18 cellular contexts compared by ENCODE assay signal in genomic region chr7:137025469-137026175, GRCh38.
DNase-seq lines count a peak whose midpoint lies in the region; TF ChIP-seq lines count a peak whose summit lies in the region.
"Had no signal": no experiment of that assay in that cellular context is flagged by ENCODE, and none has a peak within 500 bp of the region (broad histone marks: within the 10 kb centered on the region; RNA-seq: fewer than 3 reads in every experiment).

No MANE protein-coding gene starts in this region.

- intact Hi-C loops in sigmoid colon (cut with DNase I): no loop called here

- in situ Hi-C loops in astrocyte of the cerebellum (cut with HindIII; ENCODE audit: low sequenced_read_pairs): no loop called here

- no peaks in the 10 kb centered on the region for H3K36me3 ChIP-seq in sigmoid colon
- H3K36me3 ChIP-seq: neural progenitor cell had no signal

- no peaks in the 10 kb centered on the region for H3K9me3 ChIP-seq in sigmoid colon
- H3K9me3 ChIP-seq: testis had no signal

- TF ChIP-seq POLR2A in sigmoid colon (IDR thresholded peaks at IDR 0.05): no peak

- H3K27ac ChIP-seq in sigmoid colon: peak overlapping the region; percentile 33 to 76 (median 59)
- H3K27ac ChIP-seq: neural progenitor cell, testis had no signal

- H3K4me3 ChIP-seq in astrocyte of the cerebellum (ENCODE audit: low read depth, low read length): no peak overlapping the region
- no peak overlapping the region for H3K4me3 ChIP-seq in sigmoid colon
- H3K4me3 ChIP-seq: neural progenitor cell, testis had no signal

- TF ChIP-seq EP300 in sigmoid colon (IDR thresholded peaks at IDR 0.05): peak in 1 of 4 donors; percentile 41

- DNase-seq in AG20443 (ENCODE audit: low spot score): peak; percentile 33
- peak; percentile 50 for DNase-seq in astrocyte of the cerebellum (ENCODE audit: low read depth)
- DNase-seq in fibroblast of the conjunctiva (ENCODE audit: low read depth): peak; percentile 23
- no peak for DNase-seq in sigmoid colon
- DNase-seq in glomerular visceral epithelial cell (ENCODE audit: extremely low spot score): no peak
- DNase-seq in NCI-H1092 (lab: John Stamatoyannopoulos, UW): no peak
- no peak for DNase-seq in foreskin melanocyte
- no peak for DNase-seq in DMS79 treated with DMSO at 0.1 percent for 48 hours (lab: John Stamatoyannopoulos, UW)
- DNase-seq: amygdala; effector memory CD8-positive, alpha-beta T cell; GOT3; NCI-H1436 treated with DMSO at 0.1 percent for 48 hours; NCI-H2227 treated with DMSO at 0.1 percent for 48 hours; PC-3; retina; SIG-M5; testis had no signal

- H3K27me3 ChIP-seq in sigmoid colon: no peaks in the 10 kb centered on the region
- H3K27me3 ChIP-seq: neural progenitor cell, testis had no signal

- H3K4me1 ChIP-seq in sigmoid colon: peaks cover 0 to 26% (median 11%) of the 10 kb centered on the region in 4 donors
- H3K4me1 ChIP-seq: neural progenitor cell, testis had no signal

- 75 to 80% methylated on average over 4 of the region's 4 CpGs for WGBS in sigmoid colon, 2 donors

- TF ChIP-seq CTCF in astrocyte of the cerebellum (IDR thresholded peaks at IDR 0.05; ENCODE audit: low read depth, low read length, missing control alignments) (no peak), sigmoid colon (IDR thresholded peaks at IDR 0.05) (no peak)

Comparison
In these comparisons a context has a peak if more than half of its experiments do, and no peak if none do; other contexts are left out.
1. DNase-seq: peak in AG20443 (single experiment), astrocyte of the cerebellum (single experiment) and fibroblast of the conjunctiva (single experiment); none in sigmoid colon (single experiment), glomerular visceral epithelial cell (single experiment), NCI-H1092 (single experiment), foreskin melanocyte (single experiment) and DMS79 treated with DMSO at 0.1 percent for 48 hours (single experiment).